22 cellular contexts compared by ENCODE assay signal in the genomic region with DNA sequence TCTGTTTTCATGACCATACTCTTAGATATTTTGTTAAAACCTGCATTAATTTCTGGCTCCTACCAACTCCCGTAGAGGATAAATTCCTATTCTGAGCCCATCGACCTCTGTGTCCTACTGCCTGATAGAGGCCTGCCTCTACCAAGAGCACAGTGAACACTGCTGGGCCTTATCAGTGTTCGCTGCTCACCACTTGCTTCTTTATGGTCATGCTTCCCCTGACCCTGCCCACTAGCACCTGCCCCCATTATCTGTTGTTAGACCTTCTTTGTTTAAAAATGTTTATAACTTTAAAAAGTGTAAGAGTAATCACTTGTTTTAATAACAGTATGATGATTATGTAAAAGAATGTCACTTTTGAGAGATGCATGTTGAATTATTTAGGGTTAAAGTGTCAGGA. TPM values are rescaled to one million over a fixed set of nuclear protein-coding genes. Genes with fewer than 3 reads are reported as not detected.
DNase-seq lines count a peak whose midpoint lies in the region; ATAC-seq and TF ChIP-seq lines count a peak whose summit lies in the region.
"Had no signal": no experiment of that assay in that cellular context is flagged by ENCODE, and none has a peak within 500 bp of the region (broad histone marks: within the 10 kb centered on the region; RNA-seq: fewer than 3 reads in every experiment).

No MANE protein-coding gene starts in this region.

- ATAC-seq in stimulated activated naive B cell treated with anti-CD40 and anti-IgM and Interleukin-4, amounts not matched to agents 10 μg/mL and 1 μg/mL and 100 μg/mL, for 72 hours (replicated peaks), result no peak
- ATAC-seq: SK-N-SH treated with all-trans-retinoic acid at 6 μM for 48 hours had no signal

- H4K20me1 ChIP-seq in OCI-LY7 (ENCODE audit: insufficient read depth, low read length), result peaks cover 31% of the 10 kb centered on the region

- peaks cover 22% of the 10 kb centered on the region for H3K36me3 Mint-ChIP-seq in dendritic cell treated with granulocyte-macrophage colony-stimulating factor and Interleukin-4, amounts not matched to agents 40 ng/mL and 50 ng/mL, for 4 days (ENCODE audit: low read depth)
- peaks cover 50 to 74% of the 10 kb centered on the region in 2 donors for H3K36me3 Mint-ChIP-seq in stimulated activated naive B cell treated with anti-CD40 and anti-IgM and Interleukin-4, amounts not matched to agents 10 μg/mL and 1 μg/mL and 100 μg/mL, for 72 hours

- peak overlapping the region; percentile 59 for H3K27ac Mint-ChIP-seq in dendritic cell treated with granulocyte-macrophage colony-stimulating factor and Interleukin-4, amounts not matched to agents 40 ng/mL and 50 ng/mL, for 4 days
- peak overlapping the region; percentile 90 for H3K27ac Mint-ChIP-seq in stimulated activated naive B cell treated with anti-CD40 and anti-IgM and Interleukin-4, amounts not matched to agents 10 μg/mL and 1 μg/mL and 100 μg/mL, for 72 hours
- H3K27ac Mint-ChIP-seq: H9, HFFc6 had no signal

- POLR2A ChIA-PET in OCI-LY7 (lab: Charles Lee), result interaction anchor here (0.6 to 3.8 kb wide), 7 partner anchors 8 to 124 kb away, joined by 3 to 30 read pairs (median 9); partner anchors contain the start of gene DNAJB14

- DNase-seq in HL-60 (ENCODE audit: low read depth in 1 of 2, low spot score in 1 of 2) (no peak), OCI-LY7 (ENCODE audit: low spot score) (no peak), SIG-M5 treated with dmso at 0.1 percent for 504 hours (lab: John Stamatoyannopoulos, UW; ENCODE audit: unreplicated experiment) (no peak), NCI-H2171 (lab: John Stamatoyannopoulos, UW) (no peak)
- DNase-seq in stimulated activated naive B cell treated with anti-CD40 and anti-IgM and Interleukin-4, amounts not matched to agents 10 μg/mL and 1 μg/mL and 100 μg/mL, for 72 hours, result no peak
- DNase-seq in stimulated activated CD4-positive, alpha-beta T cell treated with anti-CD3 and anti-CD28 coated beads, Interleukin-1b, Interleukin-23, amount 100 ng/mL, for 48 hours, result no peak
- DNase-seq: GM23248, H9, HFFc6, NCI-H1105 treated with DMSO at 0.1 percent for 48 hours, NCI-H1694, NCI-H2081 treated with DMSO at 0.1 percent for 48 hours, NCI-H446 treated with DMSO at 0.1 percent for 48 hours, NCI-H526 treated with DMSO at 0.1 percent for 48 hours, SHP77 treated with DMSO at 0.1 percent for 48 hours, T-cell had no signal

- H3K9me2 ChIP-seq in OCI-LY7 (ENCODE audit: insufficient read depth, low read length), result no peaks in the 10 kb centered on the region

- H3K27ac ChIP-seq in HL-60 (replicated peaks), result peak overlapping the region; percentile 56
- peak overlapping the region; percentile 95 for H3K27ac ChIP-seq in OCI-LY7 (ENCODE audit: low read depth, low read length, poor library complexity, severe bottlenecking)
- H3K27ac ChIP-seq: C4-2B, GM23248, KMS-11, RWPE1 had no signal

- intact Hi-C loops in OCI-LY7 (cut with micrococcal nuclease; ENCODE audit: unreplicated experiment), result loop anchor here (5.0 kb wide), 1 partner anchor 910 kb away; no protein-coding TSS in a partner anchor
- intact Hi-C loops in dendritic cell treated with granulocyte-macrophage colony-stimulating factor and Interleukin-4, amounts not matched to agents 40 ng/mL and 50 ng/mL, for 4 days (cut with micrococcal nuclease), result no loop called here

- CTCF ChIA-PET in OCI-LY7 (lab: Charles Lee; ENCODE audit: unreplicated experiment), result no interaction called here

- H3K27me3 Mint-ChIP-seq in dendritic cell treated with granulocyte-macrophage colony-stimulating factor and Interleukin-4, amounts not matched to agents 40 ng/mL and 50 ng/mL, for 4 days, result no peaks in the 10 kb centered on the region
- H3K27me3 Mint-ChIP-seq in stimulated activated naive B cell treated with anti-CD40 and anti-IgM and Interleukin-4, amounts not matched to agents 10 μg/mL and 1 μg/mL and 100 μg/mL, for 72 hours, result no peaks in the 10 kb centered on the region
- H3K27me3 Mint-ChIP-seq: T-cell had no signal

- peaks cover 92% of the 10 kb centered on the region for H3K4me1 ChIP-seq in OCI-LY7 (ENCODE audit: insufficient read depth, low read length, poor library complexity, severe bottlenecking)

- H3K4me3 Mint-ChIP-seq in dendritic cell treated with granulocyte-macrophage colony-stimulating factor and Interleukin-4, amounts not matched to agents 40 ng/mL and 50 ng/mL, for 4 days, result no peak overlapping the region
- H3K4me3 Mint-ChIP-seq in stimulated activated naive B cell treated with anti-CD40 and anti-IgM and Interleukin-4, amounts not matched to agents 10 μg/mL and 1 μg/mL and 100 μg/mL, for 72 hours, result peak overlapping the region; percentile 77
- H3K4me3 Mint-ChIP-seq: H9, HFFc6 had no signal

- BruUV-seq in OCI-LY7 (replicated peaks; lab: Mats Ljungman, UMichigan), result no TSS peak

- no peak overlapping the region for H2AFZ ChIP-seq in OCI-LY7 (ENCODE audit: low read length)
- H2AFZ ChIP-seq: GM23248 had no signal

- no peaks in the 10 kb centered on the region for H3K9me3 Mint-ChIP-seq in dendritic cell treated with granulocyte-macrophage colony-stimulating factor and Interleukin-4, amounts not matched to agents 40 ng/mL and 50 ng/mL, for 4 days
- H3K9me3 Mint-ChIP-seq in stimulated activated naive B cell treated with anti-CD40 and anti-IgM and Interleukin-4, amounts not matched to agents 10 μg/mL and 1 μg/mL and 100 μg/mL, for 72 hours, result peaks cover 6% of the 10 kb centered on the region in 2 donors
- H3K9me3 Mint-ChIP-seq: H9, HFFc6, T-cell had no signal

- peak overlapping the region; percentile 99 for H3K4me2 ChIP-seq in OCI-LY7 (ENCODE audit: low read length)
- H3K4me2 ChIP-seq: KMS-11 had no signal

- no peaks in the 10 kb centered on the region for H3K27me3 ChIP-seq in HL-60 (ENCODE audit: insufficient read depth, poor library complexity, severe bottlenecking)

- H3K4me3 ChIP-seq in HL-60 (replicated peaks; ENCODE audit: insufficient read depth, low read length) (no peak overlapping the region), OCI-LY7 (ENCODE audit: low read depth, low read length, poor library complexity, severe bottlenecking) (peak overlapping the region; percentile 80)
- H3K4me3 ChIP-seq: GM23248 had no signal

- H3K9me3 ChIP-seq in OCI-LY7 (ENCODE audit: low read length), result no peaks in the 10 kb centered on the region

- H3K36me3 ChIP-seq in OCI-LY7 (ENCODE audit: insufficient read depth, low read length), result peaks cover 63% of the 10 kb centered on the region

- no peak for TF ChIP-seq CTCF in HL-60 (IDR thresholded peaks at IDR 0.05; ENCODE audit: insufficient read depth, low read length)
- TF ChIP-seq CTCF in OCI-LY7 (conservative IDR thresholded peaks at IDR 0.05; ENCODE audit: low read length), result no peak

- peaks cover 84% of the 10 kb centered on the region for H3K4me1 Mint-ChIP-seq in dendritic cell treated with granulocyte-macrophage colony-stimulating factor and Interleukin-4, amounts not matched to agents 40 ng/mL and 50 ng/mL, for 4 days (ENCODE audit: low read depth)
- peaks cover 57 to 89% of the 10 kb centered on the region in 2 donors for H3K4me1 Mint-ChIP-seq in stimulated activated naive B cell treated with anti-CD40 and anti-IgM and Interleukin-4, amounts not matched to agents 10 μg/mL and 1 μg/mL and 100 μg/mL, for 72 hours

- H3K79me2 ChIP-seq in OCI-LY7 (ENCODE audit: insufficient read depth, low read depth, low read length), result peaks cover 99% of the 10 kb centered on the region

RNA-seq across cellular contexts. Expression of gene DAPP1, which starts 6.1 kb away (rescaled TPM):
- total RNA-seq in OCI-LY7 (2014; rRNA removed; shearing (Covaris generic)), result 55.7 and 57.3 TPM in 2 replicates
- total RNA-seq in OCI-LY7 (2022), result 69.8 and 71.9 TPM in 2 replicates
- total RNA-seq: GM23248, H9, HFFc6, HT1080 had no signal
